1 cellular context compared by ENCODE assay signal in the genomic region with DNA sequence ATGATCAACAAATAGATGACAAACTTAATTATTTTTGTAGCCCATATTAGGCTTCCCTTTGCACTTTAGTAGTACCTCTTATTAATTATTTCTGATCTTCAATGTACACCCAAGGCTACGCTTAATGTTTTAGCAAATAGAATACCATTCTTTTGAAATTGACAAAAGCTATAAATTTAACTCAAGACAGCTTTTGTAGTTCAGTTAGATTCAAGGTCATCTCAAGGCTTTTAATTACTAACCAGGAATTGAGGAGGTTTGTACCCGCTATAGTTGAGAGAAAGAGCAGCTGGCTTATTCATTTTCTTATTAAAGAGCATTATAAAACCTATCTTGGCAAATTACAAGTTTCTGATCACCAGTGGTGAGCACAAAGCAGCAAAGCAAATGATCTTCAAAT.
TF ChIP-seq lines count a peak whose summit lies in the region.

No MANE protein-coding gene starts in this region.

TF ChIP-seq in HEK293, 187 proteins besides CTCF, POLR2A, EP300 and RAD21 (continued from another document):
- TF ChIP-seq ZNF280D (tag by site-specific recombination; IDR thresholded peaks at IDR 0.05) = no peak
- TF ChIP-seq TCF7L2 (IDR thresholded peaks at IDR 0.05; ENCODE audit: borderline replicate concordance, low read depth, low read length) = 0 out of 2 replicates have a peak, but pooled peaks have one; percentile 26
- no peak for TF ChIP-seq ZNF664 (tag by site-specific recombination; IDR thresholded peaks at IDR 0.05)
TF ChIP-seq in HEK293: peak in this region for 1.
